In the genomic region with DNA sequence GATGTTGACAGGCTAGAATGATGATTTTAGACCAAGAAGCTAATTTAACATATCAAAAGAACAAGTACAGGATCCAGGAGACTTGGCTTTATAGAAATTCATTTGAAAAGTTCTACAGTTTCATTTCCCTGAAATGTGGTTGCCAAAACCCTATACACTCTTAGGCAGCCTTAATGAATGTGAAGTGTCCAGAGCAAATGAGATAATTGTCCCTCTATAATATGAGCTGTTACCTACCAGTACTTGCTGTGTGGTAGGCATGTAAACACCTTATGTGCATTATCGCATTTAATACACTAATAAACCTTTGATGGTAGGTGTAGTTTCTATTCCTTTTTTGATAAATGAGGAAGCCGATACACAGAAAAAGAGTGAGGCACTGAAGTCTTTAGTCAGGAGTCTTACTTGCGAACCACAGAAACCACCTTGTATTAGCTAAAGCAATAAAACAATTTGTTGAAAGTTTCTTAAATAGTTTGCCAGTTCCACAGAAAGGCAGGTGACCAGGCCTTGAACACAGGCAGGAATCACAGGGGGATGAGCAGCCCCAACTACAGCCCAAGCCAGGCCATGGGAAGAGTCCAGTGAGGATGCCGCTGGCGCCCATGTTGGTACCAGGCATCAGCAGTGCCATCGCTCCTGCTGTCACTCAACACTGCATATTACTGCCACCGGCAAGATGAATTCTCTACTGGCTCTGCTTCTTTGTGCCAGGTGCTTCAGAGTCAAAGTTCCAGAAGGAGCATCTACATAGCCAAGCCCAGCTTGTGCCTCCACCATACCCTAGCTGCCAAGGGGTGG, we compare ENCODE assay signal across 11 cellular contexts.
DNase-seq lines count a peak whose midpoint lies in the region; ATAC-seq and TF ChIP-seq lines count a peak whose summit lies in the region.
"Had no signal": no experiment of that assay in that cellular context is flagged by ENCODE, and none has a peak within 500 bp of the region (broad histone marks: within the 10 kb centered on the region; RNA-seq: fewer than 3 reads in every experiment).

No MANE protein-coding gene starts in this region.

- H3K4me3 Mint-ChIP-seq in T-helper 17 cell (no peak overlapping the region), neural progenitor cell (no peak overlapping the region)

- no peaks in the 10 kb centered on the region for H4K20me1 ChIP-seq in neural progenitor cell (ENCODE audit: low read depth)

- no peaks in the 10 kb centered on the region for H3K27me3 ChIP-seq in neural progenitor cell

- no peak overlapping the region for H3K9ac ChIP-seq in neural progenitor cell

- H3K4me3 ChIP-seq in neural progenitor cell = no peak overlapping the region

- H3K9me3 ChIP-seq in T-helper 17 cell (ENCODE audit: control insufficient read depth, low read length, poor library complexity, severe bottlenecking) (no peaks in the 10 kb centered on the region), neural progenitor cell (ENCODE audit: low read depth) (no peaks in the 10 kb centered on the region)

- peak; percentile 60 for ATAC-seq in GM18498 (IDR thresholded peaks at IDR 0.05; ENCODE audit: unreplicated experiment)
- ATAC-seq in GM21367 (IDR thresholded peaks at IDR 0.05; ENCODE audit: unreplicated experiment) = peak; percentile 53
- ATAC-seq in HG03159 (IDR thresholded peaks at IDR 0.05; ENCODE audit: unreplicated experiment) = peak; percentile 60
- peak; percentile 22 for ATAC-seq in T-helper 17 cell
- no peak for ATAC-seq in activated CD4-positive, CD25-positive, alpha-beta regulatory T cell treated with anti-CD3 and anti-CD28 coated beads, Interleukin-2, amount 50 U/mL, for 24 hours
- no peak for ATAC-seq in HG03196 (IDR thresholded peaks at IDR 0.05; ENCODE audit: unreplicated experiment)
- ATAC-seq: left lobe of liver had no signal

- H3K4me2 ChIP-seq in neural progenitor cell = no peak overlapping the region

- peaks cover 3% of the 10 kb centered on the region for H3K4me1 ChIP-seq in neural progenitor cell

- H3F3A ChIP-seq in neural progenitor cell (ENCODE audit: low read depth) = no peaks in the 10 kb centered on the region

- H3K27ac ChIP-seq in neural progenitor cell = no peak overlapping the region

- H3K36me3 ChIP-seq in neural progenitor cell = no peaks in the 10 kb centered on the region

- peaks cover 2% of the 10 kb centered on the region for H3K9me3 Mint-ChIP-seq in neural progenitor cell

- H3K27ac Mint-ChIP-seq in T-helper 17 cell (no peak overlapping the region), neural progenitor cell (no peak overlapping the region)

- no peak overlapping the region for H2AFZ ChIP-seq in neural progenitor cell (replicated peaks)

- H3K4me1 Mint-ChIP-seq in T-helper 17 cell (peaks cover 6% of the 10 kb centered on the region), neural progenitor cell (peaks cover 10% of the 10 kb centered on the region)

- H3K27me3 Mint-ChIP-seq in T-helper 17 cell (no peaks in the 10 kb centered on the region), neural progenitor cell (ENCODE audit: insufficient read depth, low read depth) (peaks cover 2% of the 10 kb centered on the region)

- TF ChIP-seq CTCF in neural progenitor cell (IDR thresholded peaks at IDR 0.05) = no peak

- H3K79me2 ChIP-seq in neural progenitor cell (ENCODE audit: low read depth) = no peaks in the 10 kb centered on the region

- DNase-seq in T-helper 17 cell (no peak), NCI-H128 (lab: John Stamatoyannopoulos, UW; ENCODE audit: unreplicated experiment) (no peak), neural progenitor cell (ENCODE audit: low spot score) (no peak)
- DNase-seq: activated CD8-positive, alpha-beta memory T cell treated with anti-CD3 and anti-CD28 coated beads, Interleukin-2, amount 50 U/mL, for 48 hours; NCI-H774 had no signal

- H3K36me3 Mint-ChIP-seq in T-helper 17 cell (ENCODE audit: low read depth) = no peaks in the 10 kb centered on the region
- H3K36me3 Mint-ChIP-seq in neural progenitor cell = peaks cover 25% of the 10 kb centered on the region

Comparison
In these comparisons a context has a peak if more than half of its experiments do, and no peak if none do; other contexts are left out.
1. ATAC-seq: peak in GM18498 (single experiment), GM21367 (single experiment), HG03159 (single experiment) and T-helper 17 cell (single experiment); none in activated CD4-positive, CD25-positive, alpha-beta regulatory T cell treated with anti-CD3 and anti-CD28 coated beads, Interleukin-2, amount 50 U/mL, for 24 hours (0 of 2) and HG03196 (single experiment).